ENCODE assay signal across 4 cellular contexts in the genomic region with DNA sequence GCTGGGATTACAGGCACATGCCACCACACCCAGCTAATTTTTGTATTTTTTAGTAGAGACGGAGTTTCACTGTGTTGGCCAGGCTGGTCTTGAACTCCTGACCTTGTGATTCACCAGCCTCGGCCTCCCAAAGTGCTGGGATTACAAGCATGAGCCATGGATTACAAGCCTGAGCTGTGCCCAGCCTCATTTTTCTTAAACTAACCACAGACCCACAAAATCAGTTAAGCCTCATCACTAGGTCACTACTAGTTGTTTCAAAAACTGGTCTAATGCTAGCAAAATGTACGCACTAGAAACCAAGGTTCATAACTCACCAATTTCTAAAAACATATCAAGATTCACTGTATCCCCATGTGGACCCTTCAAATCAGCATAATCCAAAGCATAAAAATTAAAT. TPM values are rescaled to one million over a fixed set of nuclear protein-coding genes. Genes with fewer than 3 reads are reported as not detected.
"Had no signal": no experiment of that assay in that cellular context is flagged by ENCODE, and none has a peak within 500 bp of the region (broad histone marks: within the 10 kb centered on the region; RNA-seq: fewer than 3 reads in every experiment).

No MANE protein-coding gene starts in this region.

RNA-seq across cellular contexts. Expression of gene ZNF280B, which starts 17.0 kb away (rescaled TPM):
- total RNA-seq: MCF 10A had no signal

RNA-seq across cellular contexts. Expression of gene ZNF280A, which starts 28.5 kb away (rescaled TPM):
- total RNA-seq: MCF 10A, OCI-LY7, PC-9, Right ventricle myocardium inferior had no signal
